7 cellular contexts compared by ENCODE assay signal in genomic region chr2:20578895-20579825, GRCh38.
A peak's percentile ranks its signal among the peaks of the same experiment; 100 is the strongest.
DNase-seq lines count a peak whose midpoint lies in the region; ATAC-seq lines count a peak whose summit lies in the region.

No MANE protein-coding gene starts in this region.

- 30% methylated on average over 15 of the region's 15 CpGs for WGBS in urinary bladder

- ATAC-seq in GM18858 (IDR thresholded peaks at IDR 0.05; ENCODE audit: unreplicated experiment): peak; percentile 57
- ATAC-seq in HG02840 (IDR thresholded peaks at IDR 0.05; ENCODE audit: low FRiP score, unreplicated experiment): peak; percentile 45
- no peak for ATAC-seq in effector memory CD8-positive, alpha-beta T cell (replicated peaks)
- no peak for ATAC-seq in memory B cell (ENCODE audit: low read depth)

- H3K4me3 Mint-ChIP-seq in effector memory CD8-positive, alpha-beta T cell: no peak overlapping the region
- no peak overlapping the region for H3K4me3 Mint-ChIP-seq in memory B cell
- H3K4me3 Mint-ChIP-seq in activated CD4-positive, alpha-beta memory T cell treated with anti-CD3 and anti-CD28 coated beads for 36 hours: no peak overlapping the region

- peak overlapping the region; percentile 62 to 75 for H3K27ac Mint-ChIP-seq in effector memory CD8-positive, alpha-beta T cell
- peak overlapping the region; percentile 35 for H3K27ac Mint-ChIP-seq in memory B cell
- H3K27ac Mint-ChIP-seq in activated CD4-positive, alpha-beta memory T cell treated with anti-CD3 and anti-CD28 coated beads for 36 hours: no peak overlapping the region

- peak overlapping the region; percentile 43 for H3K27ac ChIP-seq in urinary bladder (ENCODE audit: low read depth)

- CTCF ChIA-PET in activated CD4-positive, alpha-beta memory T cell treated with anti-CD3 and anti-CD28 coated beads for 36 hours (lab: Charles Lee): interaction anchor here (1.9 to 2.7 kb wide), 2 partner anchors 64 to 72 kb away, joined by 5 to 7 read pairs; partner anchors contain the start of gene HS1BP3

- no peaks in the 10 kb centered on the region for H3K36me3 Mint-ChIP-seq in effector memory CD8-positive, alpha-beta T cell (ENCODE audit: insufficient read depth)
- no peaks in the 10 kb centered on the region for H3K36me3 Mint-ChIP-seq in memory B cell
- no peaks in the 10 kb centered on the region for H3K36me3 Mint-ChIP-seq in activated CD4-positive, alpha-beta memory T cell treated with anti-CD3 and anti-CD28 coated beads for 36 hours

- POLR2A ChIA-PET in activated CD4-positive, alpha-beta memory T cell treated with anti-CD3 and anti-CD28 coated beads for 36 hours (lab: Charles Lee): no interaction called here

- H3K4me3 ChIP-seq in urinary bladder (ENCODE audit: low read depth, low read length): no peak overlapping the region

- intact Hi-C loops in activated CD4-positive, alpha-beta memory T cell treated with anti-CD3 and anti-CD28 coated beads for 36 hours (cut with micrococcal nuclease): no loop called here

- peaks cover 0 to 7% of the 10 kb centered on the region in 2 donors for H3K9me3 Mint-ChIP-seq in effector memory CD8-positive, alpha-beta T cell
- H3K9me3 Mint-ChIP-seq in memory B cell: no peaks in the 10 kb centered on the region
- peaks cover 9% of the 10 kb centered on the region for H3K9me3 Mint-ChIP-seq in activated CD4-positive, alpha-beta memory T cell treated with anti-CD3 and anti-CD28 coated beads for 36 hours

- no peaks in the 10 kb centered on the region for H3K27me3 Mint-ChIP-seq in effector memory CD8-positive, alpha-beta T cell
- H3K27me3 Mint-ChIP-seq in memory B cell: no peaks in the 10 kb centered on the region
- no peaks in the 10 kb centered on the region for H3K27me3 Mint-ChIP-seq in activated CD4-positive, alpha-beta memory T cell treated with anti-CD3 and anti-CD28 coated beads for 36 hours

- peaks cover 13 to 14% of the 10 kb centered on the region in 2 donors for H3K4me1 Mint-ChIP-seq in effector memory CD8-positive, alpha-beta T cell (ENCODE audit: low read depth in 2 of 2)
- peaks cover 16% of the 10 kb centered on the region for H3K4me1 Mint-ChIP-seq in memory B cell
- H3K4me1 Mint-ChIP-seq in activated CD4-positive, alpha-beta memory T cell treated with anti-CD3 and anti-CD28 coated beads for 36 hours (ENCODE audit: low read depth): peaks cover 27% of the 10 kb centered on the region

- DNase-seq in NCI-H460 (ENCODE audit: extremely low read depth, low read depth): peak; percentile 61
- no peak for DNase-seq in effector memory CD8-positive, alpha-beta T cell
- DNase-seq in memory B cell (ENCODE audit: low spot score in 2 of 2): no peak
- DNase-seq in activated CD4-positive, alpha-beta memory T cell treated with anti-CD3 and anti-CD28 coated beads for 36 hours: no peak

- H3K4me1 ChIP-seq in urinary bladder (ENCODE audit: insufficient read depth): no peaks in the 10 kb centered on the region

- no peaks in the 10 kb centered on the region for H3K36me3 ChIP-seq in urinary bladder (ENCODE audit: insufficient read depth)

Comparison
In these comparisons a context has a peak if more than half of its experiments do, and no peak if none do; other contexts are left out.
1. ATAC-seq: peak in GM18858 (single experiment) and HG02840 (single experiment); none in effector memory CD8-positive, alpha-beta T cell (single experiment) and memory B cell (single experiment).